In the genomic region with DNA sequence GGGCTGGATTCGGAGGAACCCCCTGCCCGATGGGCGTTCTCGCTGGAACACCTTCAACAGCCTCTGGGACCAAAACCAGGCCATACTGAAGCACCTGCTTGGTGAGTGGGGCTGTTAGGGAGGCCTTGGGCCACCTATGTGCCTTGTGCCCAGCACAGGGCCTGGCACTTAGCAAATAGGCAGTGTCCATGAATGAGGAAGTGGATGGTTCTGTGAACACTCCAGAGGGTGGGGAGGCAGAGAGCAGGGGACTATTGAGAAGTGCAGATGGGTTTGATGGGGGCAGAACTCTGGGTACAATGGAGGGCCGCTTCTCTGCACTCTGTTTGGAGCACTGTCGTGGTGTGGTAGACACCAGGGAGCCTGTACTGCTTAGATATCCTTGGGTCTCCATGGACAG, we compare ENCODE assay signal across 1 cellular context.
TF ChIP-seq lines count a peak whose summit lies in the region.

No MANE protein-coding gene starts in this region.

TF ChIP-seq in K562, 482 proteins besides CTCF, POLR2A, EP300 and RAD21:
- TF ChIP-seq SPI1 (IDR thresholded peaks at IDR 0.05; ENCODE audit: borderline replicate concordance, low read depth, low read length) (peak; percentile 56; the same call in 1 of the 2 replicates), BMI1 (IDR thresholded peaks at IDR 0.05; ENCODE audit: low read length) (no peak)
